12 cellular contexts compared by ENCODE assay signal in the genomic region with DNA sequence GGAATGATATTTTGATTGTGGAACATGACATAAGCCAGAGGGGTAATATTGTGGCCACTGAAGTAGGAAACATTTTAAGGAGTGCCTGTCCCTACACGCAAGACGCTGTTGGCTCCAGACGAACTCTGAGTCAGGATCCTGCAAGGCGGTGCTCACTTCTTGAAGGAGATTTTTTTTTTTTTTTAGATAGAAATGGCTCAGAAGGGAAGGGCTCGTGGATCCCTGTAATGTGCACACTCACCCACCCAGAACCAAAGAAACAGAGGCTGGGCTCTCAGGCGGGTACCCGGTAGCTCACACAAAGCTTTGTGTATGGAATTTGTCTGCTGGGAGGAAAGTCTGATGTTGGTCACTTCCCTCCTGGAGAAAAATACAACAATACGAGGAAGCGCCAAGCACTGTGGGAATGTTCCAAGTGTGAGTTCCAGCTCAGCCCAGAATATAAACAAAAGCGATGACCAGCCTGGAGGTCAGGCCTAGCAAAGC. TPM values are rescaled to one million over a fixed set of nuclear protein-coding genes. Genes with fewer than 3 reads are reported as not detected.
A peak's percentile ranks its signal among the peaks of the same experiment; 100 is the strongest.
DNase-seq lines count a peak whose midpoint lies in the region; ATAC-seq lines count a peak whose summit lies in the region.
"Had no signal": no experiment of that assay in that cellular context is flagged by ENCODE, and none has a peak within 500 bp of the region (broad histone marks: within the 10 kb centered on the region; RNA-seq: fewer than 3 reads in every experiment).

No MANE protein-coding gene starts in this region.

- peaks cover 42% of the 10 kb centered on the region for H3K4me1 ChIP-seq in stomach smooth muscle (ENCODE audit: control insufficient read depth, insufficient read depth, low read length)

- DNase-seq in LHCN-M2 (ENCODE audit: low read depth) = peak; percentile 87
- no peak for DNase-seq in left lobe of liver (ENCODE audit: low spot score)
- DNase-seq in activated gamma-delta T cell treated with Interleukin-2 at 50 U/mL for 16 hours = no peak
- DNase-seq in activated CD8-positive, alpha-beta memory T cell treated with anti-CD3 and anti-CD28 coated beads, Interleukin-2, amount 50 U/mL, for 4 hours = no peak
- DNase-seq: naive thymus-derived CD4-positive, alpha-beta T cell had no signal

- no peaks in the 10 kb centered on the region for H3K27me3 ChIP-seq in stomach smooth muscle (ENCODE audit: control insufficient read depth in 1 of 2, insufficient read depth in 2 of 2, low read length in 2 of 2)

- no peaks in the 10 kb centered on the region for H3K27me3 Mint-ChIP-seq in dendritic cell treated with granulocyte-macrophage colony-stimulating factor and Interleukin-4, amounts not matched to agents 40 ng/mL and 50 ng/mL, for 4 days
- H3K27me3 Mint-ChIP-seq: activated naive CD4-positive, alpha-beta T cell treated with anti-CD3 and anti-CD28 coated beads, Interleukin-2, amount 50 U/mL, for 24 hours; naive thymus-derived CD4-positive, alpha-beta T cell; stimulated activated naive CD8-positive, alpha-beta T cell treated with anti-CD3 and anti-CD28 coated beads, Interleukin-15, Interleukin-2, amounts not matched to agents 100 ng/mL and 50 ng/mL, for 24 hours had no signal

- H3K4me3 Mint-ChIP-seq in dendritic cell treated with granulocyte-macrophage colony-stimulating factor and Interleukin-4, amounts not matched to agents 40 ng/mL and 50 ng/mL, for 4 days = no peak overlapping the region
- H3K4me3 Mint-ChIP-seq: activated naive CD4-positive, alpha-beta T cell treated with anti-CD3 and anti-CD28 coated beads, Interleukin-2, amount 50 U/mL, for 24 hours; stimulated activated naive CD8-positive, alpha-beta T cell treated with anti-CD3 and anti-CD28 coated beads, Interleukin-15, Interleukin-2, amounts not matched to agents 100 ng/mL and 50 ng/mL, for 24 hours had no signal

- no peaks in the 10 kb centered on the region for H3K9me3 Mint-ChIP-seq in dendritic cell treated with granulocyte-macrophage colony-stimulating factor and Interleukin-4, amounts not matched to agents 40 ng/mL and 50 ng/mL, for 4 days
- H3K9me3 Mint-ChIP-seq: activated naive CD4-positive, alpha-beta T cell treated with anti-CD3 and anti-CD28 coated beads, Interleukin-2, amount 50 U/mL, for 24 hours; naive thymus-derived CD4-positive, alpha-beta T cell; stimulated activated naive CD8-positive, alpha-beta T cell treated with anti-CD3 and anti-CD28 coated beads, Interleukin-15, Interleukin-2, amounts not matched to agents 100 ng/mL and 50 ng/mL, for 24 hours had no signal

- H3K9ac ChIP-seq in stomach smooth muscle (ENCODE audit: low read length in 2 of 2) = no peak overlapping the region

- peaks cover 97% of the 10 kb centered on the region for H3K4me1 Mint-ChIP-seq in dendritic cell treated with granulocyte-macrophage colony-stimulating factor and Interleukin-4, amounts not matched to agents 40 ng/mL and 50 ng/mL, for 4 days (ENCODE audit: low read depth)

- no peaks in the 10 kb centered on the region for H3K36me3 ChIP-seq in stomach smooth muscle (ENCODE audit: control insufficient read depth in 2 of 2, insufficient read depth in 2 of 2, low read length in 2 of 2)

- peak overlapping the region; percentile 42 for H3K27ac Mint-ChIP-seq in dendritic cell treated with granulocyte-macrophage colony-stimulating factor and Interleukin-4, amounts not matched to agents 40 ng/mL and 50 ng/mL, for 4 days
- H3K27ac Mint-ChIP-seq: stimulated activated naive CD8-positive, alpha-beta T cell treated with anti-CD3 and anti-CD28 coated beads, Interleukin-15, Interleukin-2, amounts not matched to agents 100 ng/mL and 50 ng/mL, for 24 hours had no signal

- peak overlapping the region; percentile 66 for H3K27ac ChIP-seq in stomach smooth muscle (ENCODE audit: low read length)

- H3K36me3 Mint-ChIP-seq in dendritic cell treated with granulocyte-macrophage colony-stimulating factor and Interleukin-4, amounts not matched to agents 40 ng/mL and 50 ng/mL, for 4 days (ENCODE audit: low read depth) = peaks cover 87% of the 10 kb centered on the region

- H3K4me3 ChIP-seq in stomach smooth muscle (ENCODE audit: low read length in 2 of 2) = peak overlapping the region in 1 of 2 donors; percentile 52

- intact Hi-C loops in dendritic cell treated with granulocyte-macrophage colony-stimulating factor and Interleukin-4, amounts not matched to agents 40 ng/mL and 50 ng/mL, for 4 days (cut with micrococcal nuclease) = no loop called here

- H3K9me3 ChIP-seq in stomach smooth muscle (ENCODE audit: control insufficient read depth in 2 of 2, low read length in 2 of 2) = no peaks in the 10 kb centered on the region

- ATAC-seq in left lobe of liver = peak; percentile 47
- ATAC-seq in HG02798 (IDR thresholded peaks at IDR 0.05; ENCODE audit: poor library complexity, unreplicated experiment) = no peak
- ATAC-seq in GM18858 (IDR thresholded peaks at IDR 0.05; ENCODE audit: unreplicated experiment) = no peak
- ATAC-seq: HCT116; naive thymus-derived CD4-positive, alpha-beta T cell had no signal

RNA-seq across cellular contexts. Expression of a gene that starts 25.7 kb away (rescaled TPM):
- total RNA-seq in LHCN-M2 (2014; rRNA removed) = 32.1 and 44.9 TPM in 2 replicates
- 57.0 TPM for polyA plus RNA-seq in LHCN-M2 (2012)
- total RNA-seq in left lobe of liver = 36.9 TPM
